In genomic region chr3:156535162-156535627, GRCh38 we compare ENCODE assay signal across 9 cellular contexts. TPM values are rescaled to one million over a fixed set of nuclear protein-coding genes. Genes with fewer than 3 reads are reported as not detected.
A peak's percentile ranks its signal among the peaks of the same experiment; 100 is the strongest.
DNase-seq lines count a peak whose midpoint lies in the region; ATAC-seq and TF ChIP-seq lines count a peak whose summit lies in the region.
"Had no signal": no experiment of that assay in that cellular context is flagged by ENCODE, and none has a peak within 500 bp of the region (broad histone marks: within the 10 kb centered on the region; RNA-seq: fewer than 3 reads in every experiment).

No MANE protein-coding gene starts in this region.

- peak overlapping the region; percentile 13 for H3K9ac ChIP-seq in endodermal cell (ENCODE audit: extremely low read depth, low read length, poor library complexity, severe bottlenecking)

- peaks cover 22% of the 10 kb centered on the region for H3K4me1 Mint-ChIP-seq in endodermal cell

- H3K27ac ChIP-seq in endodermal cell (ENCODE audit: low read depth, low read length): peak overlapping the region; percentile 33

- no peak overlapping the region for H3K4me3 Mint-ChIP-seq in endodermal cell
- H3K4me3 Mint-ChIP-seq: dendritic cell treated with granulocyte-macrophage colony-stimulating factor and Interleukin-4, amounts not matched to agents 40 ng/mL and 50 ng/mL, for 4 days had no signal

- H3K4me1 ChIP-seq in endodermal cell (ENCODE audit: control insufficient read depth, insufficient read depth, low read length) (peaks cover 6% of the 10 kb centered on the region), mucosa of descending colon (ENCODE audit: low read depth) (no peaks in the 10 kb centered on the region)

- WGBS in endodermal cell (ENCODE audit: insufficient coverage in 1 of 2, insufficient read length in 1 of 2), 2 experiments: 46 to 60% methylated on average over 4 of the region's 4 CpGs

- no peaks in the 10 kb centered on the region for H3K27me3 Mint-ChIP-seq in endodermal cell (ENCODE audit: insufficient read depth)
- H3K27me3 Mint-ChIP-seq: dendritic cell treated with granulocyte-macrophage colony-stimulating factor and Interleukin-4, amounts not matched to agents 40 ng/mL and 50 ng/mL, for 4 days had no signal

- H3K36me3 ChIP-seq in endodermal cell (ENCODE audit: control insufficient read depth, insufficient read depth, low read length) (peaks cover 27% of the 10 kb centered on the region), mucosa of descending colon (ENCODE audit: low read depth) (no peaks in the 10 kb centered on the region)

- H3K4me3 ChIP-seq in endodermal cell (ENCODE audit: low read length) (no peak overlapping the region), mucosa of descending colon (no peak overlapping the region)

- H3K27me3 ChIP-seq in endodermal cell (ENCODE audit: control insufficient read depth, insufficient read depth, low read length, poor library complexity, severe bottlenecking): no peaks in the 10 kb centered on the region

- H3K36me3 Mint-ChIP-seq in endodermal cell (ENCODE audit: low read depth): peaks cover 7% of the 10 kb centered on the region

- intact Hi-C loops in mucosa of descending colon (cut with DNase I, micrococcal nuclease): no loop called here

- TF ChIP-seq CTCF in endodermal cell (conservative IDR thresholded peaks at IDR 0.05) (peak; percentile 31), mucosa of descending colon (IDR thresholded peaks at IDR 0.05) (no peak)

- peak; percentile 86 for ATAC-seq in mucosa of descending colon
- no peak for ATAC-seq in HG03159 (IDR thresholded peaks at IDR 0.05; ENCODE audit: unreplicated experiment)

- H3K9me3 ChIP-seq in endodermal cell (ENCODE audit: control insufficient read depth, low read length) (no peaks in the 10 kb centered on the region), mucosa of descending colon (no peaks in the 10 kb centered on the region)

- peak; percentile 20 to 21 for DNase-seq in stimulated activated CD8-positive, alpha-beta memory T cell treated with anti-CD3 and anti-CD28 coated beads, Interleukin-15, amount 100 ng/mL, for 48 hours (ENCODE audit: low read depth in 2 of 2)
- DNase-seq in stimulated activated CD8-positive, alpha-beta memory T cell treated with anti-CD3 and anti-CD28 coated beads, Interleukin-4, amount 100 ng/mL, for 48 hours: no peak
- DNase-seq in SIG-M5 (lab: John Stamatoyannopoulos, UW): peak; percentile 53
- peak; percentile 71 for DNase-seq in endodermal cell
- peak in 2 of 3 donors; percentile 39 to 40 for DNase-seq in mucosa of descending colon
- no peak for DNase-seq in activated CD8-positive, alpha-beta memory T cell treated with anti-CD3 and anti-CD28 coated beads for 24 hours
- no peak for DNase-seq in stimulated activated CD4-positive, alpha-beta T cell treated with anti-CD3 and anti-CD28 coated beads, Interleukin-4, amount 100 ng/mL, for 4 hours

- no peaks in the 10 kb centered on the region for H3K9me3 Mint-ChIP-seq in endodermal cell
- H3K9me3 Mint-ChIP-seq: dendritic cell treated with granulocyte-macrophage colony-stimulating factor and Interleukin-4, amounts not matched to agents 40 ng/mL and 50 ng/mL, for 4 days had no signal

- peak overlapping the region; percentile 83 for H3K27ac Mint-ChIP-seq in endodermal cell
- H3K27ac Mint-ChIP-seq: dendritic cell treated with granulocyte-macrophage colony-stimulating factor and Interleukin-4, amounts not matched to agents 40 ng/mL and 50 ng/mL, for 4 days had no signal

RNA-seq across cellular contexts. Expression of gene SSR3, which starts 19.7 kb away (rescaled TPM):
- total RNA-seq in endodermal cell: 100 to 1,000 TPM; 187 to 200 TPM
- 163 TPM for polyA plus RNA-seq in endodermal cell (2013, experiment 1 of 2)
- 164 TPM for polyA plus RNA-seq in endodermal cell (2013, experiment 2 of 2)
- 100 to 1,000 TPM in 2 of 3 donors, 10 to 100 TPM in 1; 97.9 to 125 (median 123) TPM for total RNA-seq in mucosa of descending colon

Comparison
In these comparisons a context has a peak if more than half of its experiments do, and no peak if none do; other contexts are left out.
1. DNase-seq: peak in stimulated activated CD8-positive, alpha-beta memory T cell treated with anti-CD3 and anti-CD28 coated beads, Interleukin-15, amount 100 ng/mL, for 48 hours (2 of 2), SIG-M5 (single experiment), endodermal cell (single experiment) and mucosa of descending colon (2 of 3); none in stimulated activated CD8-positive, alpha-beta memory T cell treated with anti-CD3 and anti-CD28 coated beads, Interleukin-4, amount 100 ng/mL, for 48 hours (single experiment), activated CD8-positive, alpha-beta memory T cell treated with anti-CD3 and anti-CD28 coated beads for 24 hours (single experiment) and stimulated activated CD4-positive, alpha-beta T cell treated with anti-CD3 and anti-CD28 coated beads, Interleukin-4, amount 100 ng/mL, for 4 hours (0 of 2).